10 cellular contexts compared by ENCODE assay signal in the genomic region with DNA sequence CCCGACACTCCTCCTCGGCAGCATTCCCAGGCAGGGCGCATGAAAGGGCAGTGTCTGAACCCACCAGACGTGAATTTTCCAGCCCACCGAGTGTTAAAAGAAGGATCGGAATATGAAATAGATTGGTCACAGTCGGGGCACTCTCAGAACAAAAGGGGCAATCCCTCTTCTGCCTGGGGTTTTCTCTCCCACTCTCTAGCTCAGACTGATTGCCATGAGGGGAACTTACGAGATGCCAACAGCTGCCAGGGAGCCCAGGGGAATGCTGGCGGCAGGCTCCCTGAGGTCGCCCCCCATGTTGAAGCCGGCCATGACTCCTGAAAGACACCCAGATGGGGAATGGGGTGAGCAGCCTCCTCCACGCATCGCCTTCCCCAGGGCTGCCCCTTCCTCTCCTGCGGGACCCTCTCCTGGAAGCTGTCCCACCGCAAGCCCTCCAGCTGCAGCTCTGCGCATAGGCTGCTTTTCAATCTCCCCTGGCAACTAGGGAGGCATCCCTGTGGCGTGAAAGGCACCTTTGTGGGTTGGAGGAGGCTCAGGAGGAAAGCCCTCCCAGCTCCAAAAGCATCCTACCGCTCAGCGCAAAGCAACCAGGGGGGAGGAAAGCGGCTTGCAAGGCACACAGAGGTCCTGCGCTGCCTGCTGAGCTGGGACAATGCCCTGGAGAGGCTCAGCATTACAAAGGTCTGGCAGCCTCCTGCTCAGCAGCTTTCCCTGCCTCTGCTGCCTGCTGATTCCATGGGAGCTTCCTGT.
DNase-seq lines count a peak whose midpoint lies in the region; ATAC-seq, FAIRE-seq and TF ChIP-seq lines count a peak whose summit lies in the region.
"Had no signal": no experiment of that assay in that cellular context is flagged by ENCODE, and none has a peak within 500 bp of the region (broad histone marks: within the 10 kb centered on the region; RNA-seq: fewer than 3 reads in every experiment).

No MANE protein-coding gene starts in this region.

- peak overlapping the region; percentile 20; the same call in 1 of the 2 replicates for H3K4me3 ChIP-seq in iPS DF 6.9 (ENCODE audit: low read length)
- peak overlapping the region; percentile 21 for H3K4me3 ChIP-seq in smooth muscle cell
- no peak overlapping the region for H3K4me3 ChIP-seq in kidney (ENCODE audit: low read length in 2 of 2)

- ATAC-seq in GM21447 (IDR thresholded peaks at IDR 0.05; ENCODE audit: unreplicated experiment) (peak; percentile 37), T-cell (replicated peaks in 1 of 4) (no peak), HG03469 (IDR thresholded peaks at IDR 0.05; ENCODE audit: unreplicated experiment) (no peak)
- ATAC-seq: left colon had no signal

- no peaks in the 10 kb centered on the region for H3K36me3 Mint-ChIP-seq in T-cell

- no CpG with 5 or more reads among the region's 21 CpGs for WGBS in iPS DF 6.9 (ENCODE audit: insufficient coverage, insufficient read length)
- WGBS in smooth muscle cell (ENCODE audit: low lambda C conversion rate), result 12% methylated on average over 21 of the region's 21 CpGs

- H3K79me2 ChIP-seq in smooth muscle cell (ENCODE audit: low read depth), result peaks cover 9% of the 10 kb centered on the region

- no peaks in the 10 kb centered on the region for H4K20me1 ChIP-seq in smooth muscle cell (ENCODE audit: low read depth)

- H3K27me3 ChIP-seq in iPS DF 6.9 (ENCODE audit: control insufficient read depth, insufficient read depth, low read length) (no peaks in the 10 kb centered on the region), smooth muscle cell (ENCODE audit: low read depth) (no peaks in the 10 kb centered on the region)

- intact Hi-C loops in kidney (cut with DNase I), result no loop called here

- FAIRE-seq in kidney (lab: Jason Lieb, UNC), result no peak

- CTCF ChIA-PET in T-cell (lab: Charles Lee), result interaction anchor here in 1 of 2 donors (0.7 kb wide), 1 partner anchor 30 kb away, joined by 4 read pairs; no protein-coding TSS in a partner anchor

- DNase-seq in T-cell, result no peak
- DNase-seq in iPS DF 6.9 (ENCODE audit: low read depth, low spot score), result peak; percentile 89
- DNase-seq in smooth muscle cell (lab: John Stamatoyannopoulos, UW; ENCODE audit: unreplicated experiment), result no peak
- no peak for DNase-seq in kidney
- no peak for DNase-seq in DMS 273 (lab: John Stamatoyannopoulos, UW; ENCODE audit: unreplicated experiment)
- DNase-seq in stimulated activated CD4-positive, alpha-beta T cell treated with anti-CD3 and anti-CD28 coated beads, Interleukin-2, amount 100 ng/mL, for 24 hours, result no peak
- DNase-seq: left colon, NCI-H1436 treated with DMSO at 0.1 percent for 48 hours had no signal

- H3K4me1 Mint-ChIP-seq in T-cell, result peaks cover 40 to 43% (median 42%) of the 10 kb centered on the region in 3 donors

- H3K9me3 ChIP-seq in iPS DF 6.9 (ENCODE audit: control insufficient read depth, insufficient read depth, low read length) (no peaks in the 10 kb centered on the region), smooth muscle cell (replicated peaks; ENCODE audit: low read depth) (no peaks in the 10 kb centered on the region), kidney (ENCODE audit: control insufficient read depth in 1 of 2, low read length in 2 of 2) (no peaks in the 10 kb centered on the region)

- POLR2A ChIA-PET in T-cell (lab: Charles Lee), result interaction anchor here (0.5 to 0.6 kb wide), 2 partner anchors 21 to 308 kb away, joined by 3 read pairs; no protein-coding TSS in a partner anchor

- H3K4me1 ChIP-seq in iPS DF 6.9 (ENCODE audit: control insufficient read depth, insufficient read depth, low read length) (peaks cover 10% of the 10 kb centered on the region), smooth muscle cell (ENCODE audit: low read depth) (peaks cover 70% of the 10 kb centered on the region), kidney (ENCODE audit: control insufficient read depth in 1 of 2, insufficient read depth in 1 of 2, low read depth in 1 of 2, low read length in 2 of 2) (peaks cover 17 to 21% of the 10 kb centered on the region in 2 donors)

- H3K36me3 ChIP-seq in iPS DF 6.9 (ENCODE audit: control insufficient read depth, insufficient read depth, low read length) (no peaks in the 10 kb centered on the region), smooth muscle cell (ENCODE audit: low read depth) (no peaks in the 10 kb centered on the region), kidney (ENCODE audit: control insufficient read depth in 1 of 2, insufficient read depth in 2 of 2, low read length in 2 of 2) (no peaks in the 10 kb centered on the region)

- H3K9ac ChIP-seq in smooth muscle cell (ENCODE audit: low read depth), result peak overlapping the region; percentile 60
- no peak overlapping the region for H3K9ac ChIP-seq in kidney (ENCODE audit: low read length in 2 of 2)

- H3K4me3 Mint-ChIP-seq in T-cell, result peak overlapping the region; percentile 39 to 64 (median 50)

- H2AFZ ChIP-seq in smooth muscle cell (ENCODE audit: low read depth), result peak overlapping the region; percentile 5

- H3K27me3 Mint-ChIP-seq in T-cell, result no peaks in the 10 kb centered on the region

- peak overlapping the region in 1 of 2 donors; percentile 83 for H3K27ac Mint-ChIP-seq in T-cell

- no peak for TF ChIP-seq CTCF in smooth muscle cell (IDR thresholded peaks at IDR 0.05; ENCODE audit: borderline replicate concordance, insufficient read depth, poor library complexity, severe bottlenecking)
- no peak for TF ChIP-seq CTCF in kidney (IDR thresholded peaks at IDR 0.05; ENCODE audit: borderline replicate concordance, extremely low read depth, insufficient read depth)

- peaks cover 20% of the 10 kb centered on the region for H3F3A ChIP-seq in smooth muscle cell (ENCODE audit: low read depth)

- no peaks in the 10 kb centered on the region for H3K9me3 Mint-ChIP-seq in T-cell

- peak overlapping the region; percentile 78 for H3K4me2 ChIP-seq in smooth muscle cell

- no peak overlapping the region for H3K27ac ChIP-seq in iPS DF 6.9 (ENCODE audit: low read length)
- peak overlapping the region; percentile 99 for H3K27ac ChIP-seq in smooth muscle cell (ENCODE audit: low read depth)
- no peak overlapping the region for H3K27ac ChIP-seq in kidney (ENCODE audit: low read depth in 2 of 2, low read length in 2 of 2)

Comparison
In these comparisons a context has a peak if more than half of its experiments do, and no peak if none do; other contexts are left out.
1. H3K4me3 ChIP-seq: peak in iPS DF 6.9 (single experiment) and smooth muscle cell (single experiment); none in kidney (0 of 2).